Comparison of ENCODE assay signal across 1 cellular context in genomic region chr20:56924976-56925695, GRCh38.
A peak's percentile ranks its signal among the peaks of the same experiment; 100 is the strongest.
TF ChIP-seq lines count a peak whose summit lies in the region.

No MANE protein-coding gene starts in this region.

TF ChIP-seq in HEK293, 187 proteins besides CTCF, POLR2A, EP300 and RAD21 (continued from another document):
- peak; percentile 100 for TF ChIP-seq ZIC2 (tag by site-specific recombination; IDR thresholded peaks at IDR 0.05)
- TF ChIP-seq ZNF610 (tag by site-specific recombination; IDR thresholded peaks at IDR 0.05; ENCODE audit: borderline replicate concordance): peak; percentile 37; the same call in 1 of the 2 replicates
- TF ChIP-seq ZNF560 (tag by site-specific recombination; IDR thresholded peaks at IDR 0.05; ENCODE audit: borderline replicate concordance): no peak
- TF ChIP-seq ZBTB1 (tag by site-specific recombination; IDR thresholded peaks at IDR 0.05): peak; percentile 39; the same call in 1 of the 2 replicates
- no peak for TF ChIP-seq ZNF37A (tag by site-specific recombination; IDR thresholded peaks at IDR 0.05)
- no peak for TF ChIP-seq ZNF266 (tag by site-specific recombination; IDR thresholded peaks at IDR 0.05; ENCODE audit: low read depth)
- TF ChIP-seq ZBTB20 (tag by site-specific recombination; IDR thresholded peaks at IDR 0.05): peak; percentile 77
- no peak for TF ChIP-seq SETDB1 (IDR thresholded peaks at IDR 0.05; ENCODE audit: insufficient read length, low read length)
- TF ChIP-seq REST (tag by site-specific recombination; IDR thresholded peaks at IDR 0.05): no peak
- no peak for TF ChIP-seq ZBTB7A (tag by site-specific recombination; IDR thresholded peaks at IDR 0.05; ENCODE audit: low read depth)
- no peak for TF ChIP-seq ZSCAN23 (tag by site-specific recombination; IDR thresholded peaks at IDR 0.05)
- peak; percentile 38; the same call in 1 of the 2 replicates for TF ChIP-seq SP2 (tag by site-specific recombination; IDR thresholded peaks at IDR 0.05)
- no peak for TF ChIP-seq ELK4 (IDR thresholded peaks at IDR 0.05; ENCODE audit: borderline replicate concordance, low read depth, low read length)
- peak; percentile 97 for TF ChIP-seq TCF7L2 (IDR thresholded peaks at IDR 0.05; ENCODE audit: borderline replicate concordance, low read depth, low read length)
- no peak for TF ChIP-seq ZNF768 (tag by site-specific recombination; IDR thresholded peaks at IDR 0.05)
- TF ChIP-seq ZNF654 (tag by site-specific recombination; IDR thresholded peaks at IDR 0.05; ENCODE audit: low read depth): no peak
- no peak for TF ChIP-seq KLF10 (tag by site-specific recombination; IDR thresholded peaks at IDR 0.05)
- peak; percentile 87 for TF ChIP-seq ZNF629 (tag by site-specific recombination; IDR thresholded peaks at IDR 0.05)
- TF ChIP-seq ZNF423 (tag by site-specific recombination; IDR thresholded peaks at IDR 0.05): no peak
- no peak for TF ChIP-seq ZNF785 (tag by site-specific recombination; IDR thresholded peaks at IDR 0.05)
- no peak for TF ChIP-seq ZNF223 (tag by site-specific recombination; IDR thresholded peaks at IDR 0.05)
- TF ChIP-seq ZXDB (tag by site-specific recombination; IDR thresholded peaks at IDR 0.05): no peak; the same call in 1 of the 2 replicates
- TF ChIP-seq PRDM4 (tag by site-specific recombination; IDR thresholded peaks at IDR 0.05): peak; percentile 38; the same call in 1 of the 2 replicates
- no peak for TF ChIP-seq ZNF624 (tag by site-specific recombination; IDR thresholded peaks at IDR 0.05)
- TF ChIP-seq ZNF777 (tag by site-specific recombination; IDR thresholded peaks at IDR 0.05; ENCODE audit: borderline replicate concordance): no peak
- no peak for TF ChIP-seq ZNF10 (tag by site-specific recombination; IDR thresholded peaks at IDR 0.05)
- TF ChIP-seq ZNF18 (tag by site-specific recombination; IDR thresholded peaks at IDR 0.05): no peak
- peak; percentile 64; the same call in 1 of the 2 replicates for TF ChIP-seq ZFP69B (tag by site-specific recombination; IDR thresholded peaks at IDR 0.05)
- TF ChIP-seq PATZ1 (tag by site-specific recombination; IDR thresholded peaks at IDR 0.05): peak; percentile 93
- no peak for TF ChIP-seq ZNF626 (tag by site-specific recombination; IDR thresholded peaks at IDR 0.05)
- TF ChIP-seq ZNF19 (tag by site-specific recombination; IDR thresholded peaks at IDR 0.05; ENCODE audit: low read depth): no peak
- TF ChIP-seq ZSCAN4 (tag by site-specific recombination; IDR thresholded peaks at IDR 0.05): no peak
- TF ChIP-seq ZNF202 (tag by site-specific recombination; IDR thresholded peaks at IDR 0.05; ENCODE audit: borderline replicate concordance): no peak
- TF ChIP-seq YY2 (tag by site-specific recombination; IDR thresholded peaks at IDR 0.05): no peak
- no peak for TF ChIP-seq ZNF837 (tag by site-specific recombination; IDR thresholded peaks at IDR 0.05)
- TF ChIP-seq ZNF350 (tag by site-specific recombination; IDR thresholded peaks at IDR 0.05): no peak
- TF ChIP-seq ZNF510 (tag by site-specific recombination; IDR thresholded peaks at IDR 0.05; ENCODE audit: insufficient replicate concordance): no peak
- peak; percentile 71 for TF ChIP-seq GLIS1 (tag by site-specific recombination; IDR thresholded peaks at IDR 0.05)
- TF ChIP-seq ZNF23 (tag by site-specific recombination; IDR thresholded peaks at IDR 0.05; ENCODE audit: borderline replicate concordance): no peak
